In the genomic region with DNA sequence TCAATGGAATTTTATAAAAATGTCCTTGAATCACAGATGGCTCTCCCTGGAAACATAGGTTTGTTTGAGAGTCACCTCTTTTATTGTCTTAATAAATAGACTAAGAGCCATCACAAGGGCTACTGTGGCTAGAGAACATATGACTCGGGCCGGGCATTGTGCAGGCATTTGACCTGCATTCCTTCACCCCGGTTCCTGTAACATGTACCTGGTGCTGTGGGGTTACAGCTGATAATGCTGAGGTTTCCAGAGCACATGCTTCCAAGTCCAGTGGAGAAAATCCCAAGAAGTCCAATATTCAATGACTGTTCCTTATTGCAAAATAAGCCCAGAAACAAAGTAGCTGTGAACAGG, we compare ENCODE assay signal across 1 cellular context.
TF ChIP-seq lines count a peak whose summit lies in the region.

No MANE protein-coding gene starts in this region.

TF ChIP-seq in liver, 16 proteins besides CTCF, POLR2A, EP300 and RAD21:
- no peak for TF ChIP-seq RXRA (IDR thresholded peaks at IDR 0.05)
